Comparison of ENCODE assay signal across 26 cellular contexts in the genomic region with DNA sequence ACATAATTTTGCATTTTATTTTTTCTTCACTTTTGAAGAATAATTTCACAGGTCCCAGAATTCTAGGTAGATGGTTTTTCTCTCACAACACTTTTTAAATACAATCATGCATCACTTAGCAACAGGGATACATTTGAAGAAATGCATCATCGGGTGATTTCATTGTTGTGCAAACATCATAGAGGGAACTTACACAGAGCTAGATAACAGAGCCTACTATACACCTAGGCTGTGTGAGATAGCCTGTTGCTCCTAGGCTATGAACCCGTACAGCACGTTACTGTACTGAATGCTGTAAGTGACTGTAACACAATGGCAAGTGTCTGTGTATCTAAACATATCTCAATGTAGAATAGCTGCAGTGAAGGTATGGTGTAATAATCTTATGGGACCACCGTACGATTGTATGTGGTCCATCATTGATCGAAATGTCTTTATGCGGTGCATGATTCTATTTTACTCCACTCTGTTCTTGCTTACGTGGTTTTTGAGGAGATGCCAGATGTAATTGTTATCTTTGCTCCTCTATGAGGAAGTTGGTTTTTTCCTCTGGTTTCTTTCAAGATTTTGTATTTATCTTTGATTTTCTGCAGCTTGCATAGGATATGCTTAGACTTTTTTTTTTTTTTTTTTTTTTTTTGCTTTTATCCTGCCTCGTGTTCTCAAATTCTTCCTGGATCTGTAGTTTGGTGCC. TPM values are rescaled to one million over a fixed set of nuclear protein-coding genes. Genes with fewer than 3 reads are reported as not detected.
DNase-seq lines count a peak whose midpoint lies in the region; ATAC-seq, FAIRE-seq and TF ChIP-seq lines count a peak whose summit lies in the region.
"Had no signal": no experiment of that assay in that cellular context is flagged by ENCODE, and none has a peak within 500 bp of the region (broad histone marks: within the 10 kb centered on the region; RNA-seq: fewer than 3 reads in every experiment).

No MANE protein-coding gene starts in this region.

- peak; percentile 89 for FAIRE-seq in HTR-8/SVneo (lab: Jason Lieb, UNC)
- FAIRE-seq: frontal cortex, GM12878, GM19239 had no signal

- intact Hi-C loops in head of caudate nucleus (cut with DNase I): no loop called here

- H2AFZ ChIP-seq in osteoblast (ENCODE audit: low read length): no peak overlapping the region
- H2AFZ ChIP-seq: PC-9 had no signal

- H3K4me1 ChIP-seq in osteoblast (ENCODE audit: insufficient read depth, low read length): peaks cover 25% of the 10 kb centered on the region

- H3K9me3 ChIP-seq in osteoblast (ENCODE audit: low read depth, low read length): no peaks in the 10 kb centered on the region
- H3K9me3 ChIP-seq: sigmoid colon, thoracic aorta had no signal

- ATAC-seq in HG02642 (IDR thresholded peaks at IDR 0.05; ENCODE audit: poor library complexity, unreplicated experiment): no peak
- ATAC-seq: activated naive CD8-positive, alpha-beta T cell treated with anti-CD3 and anti-CD28 coated beads, Interleukin-2, amount 50 U/mL, for 24 hours; GM12878; naive thymus-derived CD8-positive, alpha-beta T cell; stimulated activated naive B cell treated with anti-CD40 and anti-IgM and Interleukin-4, amounts not matched to agents 10 μg/mL and 1 μg/mL and 100 μg/mL, for 72 hours; WTC11 had no signal

- no peaks in the 10 kb centered on the region for H3K79me2 ChIP-seq in osteoblast (ENCODE audit: insufficient read depth, low read length)

- H4K20me1 ChIP-seq in osteoblast (ENCODE audit: insufficient read depth, low read length): no peaks in the 10 kb centered on the region

- H3K27me3 ChIP-seq in osteoblast (ENCODE audit: insufficient read depth, low read length): no peaks in the 10 kb centered on the region
- H3K27me3 ChIP-seq: sigmoid colon, SJSA1 had no signal

- H3K4me2 ChIP-seq in osteoblast (ENCODE audit: insufficient read depth, low read length): no peak overlapping the region
- H3K4me2 ChIP-seq: PC-9 had no signal

- H3K4me3 ChIP-seq in epithelial cell of esophagus (ENCODE audit: low read length) (no peak overlapping the region), osteoblast (ENCODE audit: insufficient read depth, low read length) (no peak overlapping the region)
- H3K4me3 ChIP-seq: GM12878, PC-9, sigmoid colon, SJSA1, thoracic aorta had no signal

- no peaks in the 10 kb centered on the region for H3K36me3 ChIP-seq in osteoblast (ENCODE audit: insufficient read depth, low read length)
- H3K36me3 ChIP-seq: sigmoid colon, SJSA1, thoracic aorta had no signal

- DNase-seq in HTR-8/SVneo (ENCODE audit: insufficient read length, low spot score): no peak
- DNase-seq in OCI-M1 (lab: John Stamatoyannopoulos, UW): peak; percentile 56
- peak; percentile 73 for DNase-seq in epithelial cell of esophagus (ENCODE audit: low read depth)
- DNase-seq in osteoblast (ENCODE audit: insufficient read length, low spot score, missing footprints): no peak
- no peak for DNase-seq in head of caudate nucleus
- DNase-seq in NCI-H2227 (lab: John Stamatoyannopoulos, UW; ENCODE audit: unreplicated experiment): no peak
- DNase-seq: activated CD4-positive, alpha-beta T cell treated with anti-CD3 and anti-CD28 coated beads, Interleukin-2, amount 50 U/mL, for 4 hours; activated effector memory CD4-positive, alpha-beta T cell treated with anti-CD3 and anti-CD28 coated beads, Interleukin-2, amount 50 U/mL, for 16 hours; activated naive CD8-positive, alpha-beta T cell treated with anti-CD3 and anti-CD28 coated beads, Interleukin-2, amount 50 U/mL, for 24 hours; CD8-positive, alpha-beta memory T cell; DMS79; mesendoderm; naive thymus-derived CD8-positive, alpha-beta T cell; NCI-H1417 treated with DMSO at 0.1 percent for 48 hours; NCI-H2171 treated with DMSO at 0.1 percent for 48 hours; sigmoid colon; stimulated activated naive B cell treated with anti-CD40 and anti-IgM and Interleukin-4, amounts not matched to agents 10 μg/mL and 1 μg/mL and 100 μg/mL, for 72 hours; T-helper 2 cell had no signal

- H3K27ac ChIP-seq in osteoblast (ENCODE audit: low read depth, low read length): peak overlapping the region; percentile 26
- H3K27ac ChIP-seq: PC-9, SJSA1, thoracic aorta had no signal

- no peak for TF ChIP-seq CTCF in epithelial cell of esophagus (IDR thresholded peaks at IDR 0.05; ENCODE audit: insufficient read depth, low read depth, low read length, missing control alignments)
- TF ChIP-seq CTCF in osteoblast (IDR thresholded peaks at IDR 0.05; ENCODE audit: extremely low read depth, low read depth, low read length): no peak

RNA-seq across cellular contexts. Expression of gene TMEM92, which starts 35.5 kb away (rescaled TPM):
- under 0.01 and 0.36 TPM in 2 replicates for total RNA-seq in osteoblast
- total RNA-seq: CD8-positive, alpha-beta memory T cell; frontal cortex; naive thymus-derived CD8-positive, alpha-beta T cell; sigmoid colon had no signal

RNA-seq across cellular contexts. Expression of gene COL1A1, which starts 37.3 kb away (rescaled TPM):
- total RNA-seq in osteoblast: 6,718 and 8,987 TPM in 2 replicates

Comparison
In these comparisons a context has a peak if more than half of its experiments do, and no peak if none do; other contexts are left out.
1. DNase-seq: peak in OCI-M1 (single experiment) and epithelial cell of esophagus (single experiment); none in HTR-8/SVneo (single experiment), osteoblast (single experiment), head of caudate nucleus (0 of 42) and NCI-H2227 (single experiment).